8 cellular contexts compared by ENCODE assay signal in the genomic region with DNA sequence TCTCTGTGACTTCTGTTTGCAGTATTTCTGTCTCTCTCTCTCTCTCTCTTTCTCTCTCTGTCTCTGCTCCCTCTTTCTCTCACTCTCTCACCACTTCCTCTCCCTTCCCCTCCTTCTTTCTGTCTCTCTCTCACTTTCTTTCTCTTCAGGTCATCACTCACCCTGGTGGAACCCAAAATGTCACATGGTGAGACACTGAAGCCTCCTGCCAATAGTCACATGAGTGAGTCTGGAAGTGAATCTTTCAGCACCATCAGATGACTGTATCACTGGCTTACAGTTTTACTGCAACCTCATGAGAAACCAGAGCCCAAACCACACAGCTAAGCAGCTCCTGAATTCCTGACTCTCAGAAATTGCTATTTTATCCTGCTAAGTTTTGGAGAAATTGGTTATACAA.
"Had no signal": no experiment of that assay in that cellular context is flagged by ENCODE, and none has a peak within 500 bp of the region (broad histone marks: within the 10 kb centered on the region; RNA-seq: fewer than 3 reads in every experiment).

No MANE protein-coding gene starts in this region.

- ATAC-seq: K562 had no signal

- H3K27ac ChIP-seq: GM23248 had no signal

- H3K9ac ChIP-seq: GM23248 had no signal

- H2AFZ ChIP-seq: GM23248 had no signal

- H3K4me3 ChIP-seq: GM23248, K562 had no signal

- FAIRE-seq: HTR-8/SVneo, K562 had no signal

- DNase-seq: GM23248, GOT3, H7, HCEC 1CT, IMR-90, KG1 had no signal
